30 cellular contexts compared by ENCODE assay signal in genomic region chr2:9164112-9164608, GRCh38. TPM values are rescaled to one million over a fixed set of nuclear protein-coding genes. Genes with fewer than 3 reads are reported as not detected.
DNase-seq lines count a peak whose midpoint lies in the region; ATAC-seq and TF ChIP-seq lines count a peak whose summit lies in the region.
"Had no signal": no experiment of that assay in that cellular context is flagged by ENCODE, and none has a peak within 500 bp of the region (broad histone marks: within the 10 kb centered on the region; RNA-seq: fewer than 3 reads in every experiment).

No MANE protein-coding gene starts in this region.

- DNase-seq in PC-9 (peak in 1 of 2 experiments; percentile 76), breast epithelium (ENCODE audit: low spot score in 2 of 2) (no peak), foreskin keratinocyte (peak in 1 of 2 donors; percentile 88), tibial artery (no peak), cortex of kidney (lab: John Stamatoyannopoulos, UW) (no peak)
- DNase-seq in activated naive CD4-positive, alpha-beta T cell treated with anti-CD3 and anti-CD28 coated beads, Interleukin-2, amount 50 U/mL, for 72 hours (ENCODE audit: low spot score in 2 of 2) = no peak
- DNase-seq: activated CD4-positive, alpha-beta T cell treated with anti-CD3 and anti-CD28 coated beads, Interleukin-2, amount 50 U/mL, for 48 hours; activated CD8-positive, alpha-beta memory T cell treated with anti-CD3 and anti-CD28 coated beads, Interleukin-2, amount 50 U/mL, for 4 hours; activated naive CD4-positive, alpha-beta T cell treated with anti-CD3 and anti-CD28 coated beads, Interleukin-2, amount 50 U/mL, for 16 hours; Caco-2; cerebellar nuclear complex; foreskin fibroblast; heart right ventricle; NCI-H1092; NCI-H187 treated with DMSO at 0.1 percent for 48 hours; NCI-H526; sigmoid colon; stimulated activated CD4-positive, alpha-beta T cell treated with anti-CD3 and anti-CD28 coated beads, Interleukin-15, amount 100 ng/mL, for 24 hours; stimulated activated naive CD4-positive, alpha-beta T cell; T-helper 1 cell had no signal

- POLR2A ChIA-PET in PC-9 (lab: Charles Lee; ENCODE audit: unreplicated experiment) = interaction anchor here (0.6 kb wide), 2 partner anchors 11 to 71 kb away, joined by 4 read pairs; no protein-coding TSS in a partner anchor

- H3K4me2 ChIP-seq in PC-9 = peak overlapping the region; percentile 28

- H3K9me2 ChIP-seq in PC-9 (ENCODE audit: insufficient read depth) = no peaks in the 10 kb centered on the region

- no peak overlapping the region for H3K4me3 ChIP-seq in PC-9
- H3K4me3 ChIP-seq in breast epithelium = no peak overlapping the region
- no peak overlapping the region for H3K4me3 ChIP-seq in tibial artery
- H3K4me3 ChIP-seq: heart right ventricle, lung, sigmoid colon, suprapubic skin, vagina had no signal

- H3K36me3 Mint-ChIP-seq in activated naive CD4-positive, alpha-beta T cell treated with anti-CD3 and anti-CD28 coated beads, Interleukin-2, amount 50 U/mL, for 72 hours = no peaks in the 10 kb centered on the region

- CTCF ChIA-PET in PC-9 (lab: Charles Lee) = interaction anchor here (1.2 kb wide), 1 partner anchor 21 kb away, joined by 5 read pairs; no protein-coding TSS in a partner anchor

- peaks cover 34% of the 10 kb centered on the region for H3F3A ChIP-seq in PC-9 (ENCODE audit: insufficient read depth, low read depth)

- no peak overlapping the region for H3K27ac Mint-ChIP-seq in activated naive CD4-positive, alpha-beta T cell treated with anti-CD3 and anti-CD28 coated beads, Interleukin-2, amount 50 U/mL, for 72 hours
- H3K27ac Mint-ChIP-seq: activated T-helper 1 cell treated with anti-CD3 and anti-CD28 coated beads, Interleukin-12 subunit alpha, Interleukin-12 subunit beta, Interleukin-2, Interleukin-4 antibody, amounts not matched to agents 30 ng/mL and 10 ng/mL and 1 ng/mL, durations not matched to agents 14 hours and 24 hours and 36 hours; progenitor cell of endocrine pancreas had no signal

- H3K27ac ChIP-seq in PC-9 (peak overlapping the region; percentile 52), breast epithelium (peak overlapping the region; percentile 68 to 73), foreskin keratinocyte (peak overlapping the region; percentile 89), tibial artery (peak overlapping the region; percentile 57 to 77)
- H3K27ac ChIP-seq: C4-2B, sigmoid colon, suprapubic skin, vagina had no signal

- intact Hi-C loops in PC-9 (cut with micrococcal nuclease; ENCODE audit: unreplicated experiment) = no loop called here
- intact Hi-C loops in breast epithelium (cut with DNase I; ENCODE audit: low total_unique reads) = no loop called here
- intact Hi-C loops in tibial artery (cut with DNase I; ENCODE audit: low total_unique reads) = no loop called here

- no peaks in the 10 kb centered on the region for H3K79me2 ChIP-seq in PC-9 (ENCODE audit: low read depth)

- TF ChIP-seq POLR2A in breast epithelium (IDR thresholded peaks at IDR 0.05) = no peak

- no peaks in the 10 kb centered on the region for H4K20me1 ChIP-seq in PC-9 (ENCODE audit: insufficient read depth)

- H3K27me3 ChIP-seq in PC-9 (ENCODE audit: insufficient read depth, low read depth) (no peaks in the 10 kb centered on the region), breast epithelium (no peaks in the 10 kb centered on the region), foreskin keratinocyte (no peaks in the 10 kb centered on the region), tibial artery (no peaks in the 10 kb centered on the region)
- H3K27me3 ChIP-seq: heart right ventricle, sigmoid colon, suprapubic skin, vagina had no signal

- TF ChIP-seq CTCF in PC-9 (conservative IDR thresholded peaks at IDR 0.05) = no peak
- no peak for TF ChIP-seq CTCF in breast epithelium (IDR thresholded peaks at IDR 0.05)
- TF ChIP-seq CTCF in foreskin keratinocyte (conservative IDR thresholded peaks at IDR 0.05) = no peak
- no peak for TF ChIP-seq CTCF in tibial artery (IDR thresholded peaks at IDR 0.05)

- H3K9me3 Mint-ChIP-seq in activated naive CD4-positive, alpha-beta T cell treated with anti-CD3 and anti-CD28 coated beads, Interleukin-2, amount 50 U/mL, for 72 hours = no peaks in the 10 kb centered on the region
- H3K9me3 Mint-ChIP-seq: activated T-helper 1 cell treated with anti-CD3 and anti-CD28 coated beads, Interleukin-12 subunit alpha, Interleukin-12 subunit beta, Interleukin-2, Interleukin-4 antibody, amounts not matched to agents 30 ng/mL and 10 ng/mL and 1 ng/mL, durations not matched to agents 14 hours and 24 hours and 36 hours; neural crest cell had no signal

- H3K9me3 ChIP-seq in PC-9 (ENCODE audit: insufficient read depth, low read depth) = no peaks in the 10 kb centered on the region
- no peaks in the 10 kb centered on the region for H3K9me3 ChIP-seq in breast epithelium
- H3K9me3 ChIP-seq in tibial artery = no peaks in the 10 kb centered on the region
- H3K9me3 ChIP-seq: Caco-2, heart right ventricle, sigmoid colon, suprapubic skin, vagina had no signal

- peaks cover 54% of the 10 kb centered on the region for H3K4me1 ChIP-seq in PC-9 (replicated peaks; ENCODE audit: insufficient read depth)
- no peaks in the 10 kb centered on the region for H3K4me1 ChIP-seq in breast epithelium
- peaks cover 36% of the 10 kb centered on the region for H3K4me1 ChIP-seq in foreskin keratinocyte
- H3K4me1 ChIP-seq in tibial artery = peaks cover 0 to 41% (median 15%) of the 10 kb centered on the region in 4 donors

- no peaks in the 10 kb centered on the region for H3K36me3 ChIP-seq in PC-9 (ENCODE audit: low read depth)
- H3K36me3 ChIP-seq in breast epithelium = no peaks in the 10 kb centered on the region
- no peaks in the 10 kb centered on the region for H3K36me3 ChIP-seq in tibial artery
- H3K36me3 ChIP-seq: heart right ventricle, sigmoid colon, suprapubic skin, vagina had no signal

- BruUV-seq in PC-9 (replicated peaks; lab: Mats Ljungman, UMichigan) = no TSS peak

- ATAC-seq in foreskin keratinocyte (peak; percentile 81), GM18858 (IDR thresholded peaks at IDR 0.05; ENCODE audit: unreplicated experiment) (no peak), GM19452 (IDR thresholded peaks at IDR 0.05; ENCODE audit: unreplicated experiment) (no peak)
- no peak for ATAC-seq in activated naive CD4-positive, alpha-beta T cell treated with anti-CD3 and anti-CD28 coated beads, Interleukin-2, amount 50 U/mL, for 72 hours
- ATAC-seq: activated CD4-positive, CD25-positive, alpha-beta regulatory T cell treated with anti-CD3 and anti-CD28 coated beads, Interleukin-2, amount 50 U/mL, for 24 hours; heart right ventricle had no signal

- no peak overlapping the region for H2AFZ ChIP-seq in PC-9

RNA-seq across cellular contexts. Expression of gene ASAP2, which starts 42.5 kb away (rescaled TPM):
- total RNA-seq in PC-9 (2021) (60.3 and 66.8 TPM in 2 replicates), breast epithelium (10 to 100 TPM; 14.5 to 24.2 (median 21.0) TPM), foreskin keratinocyte (57.2 and 69.3 TPM in 2 replicates)
- 20.8 and 21.8 TPM in 2 replicates for polyA plus RNA-seq in foreskin keratinocyte
- total RNA-seq in activated naive CD4-positive, alpha-beta T cell treated with anti-CD3 and anti-CD28 coated beads, Interleukin-2, amount 50 U/mL, for 72 hours = 1 to 10 TPM in 1 of 2 donors, under 1 TPM in 1; 0.09 to 1.0 TPM

Comparison
In these comparisons a context has a peak if more than half of its experiments do, and no peak if none do; other contexts are left out.
1. RNA of gene ASAP2, which starts 42.5 kb away (total RNA-seq): 60.3 to 66.8 TPM in PC-9, 57.2 to 69.3 TPM in foreskin keratinocyte and 14.5 to 24.2 TPM in breast epithelium; 0.09 to 1.0 TPM in activated naive CD4-positive, alpha-beta T cell treated with anti-CD3 and anti-CD28 coated beads, Interleukin-2, amount 50 U/mL, for 72 hours; every median in the first group is over 4 times any median in the second.
2. Peak in every context shown above with its lines, with median percentiles within 50 percentile points of each other: H3K27ac ChIP-seq.